1 cellular context compared by ENCODE assay signal in the genomic region with DNA sequence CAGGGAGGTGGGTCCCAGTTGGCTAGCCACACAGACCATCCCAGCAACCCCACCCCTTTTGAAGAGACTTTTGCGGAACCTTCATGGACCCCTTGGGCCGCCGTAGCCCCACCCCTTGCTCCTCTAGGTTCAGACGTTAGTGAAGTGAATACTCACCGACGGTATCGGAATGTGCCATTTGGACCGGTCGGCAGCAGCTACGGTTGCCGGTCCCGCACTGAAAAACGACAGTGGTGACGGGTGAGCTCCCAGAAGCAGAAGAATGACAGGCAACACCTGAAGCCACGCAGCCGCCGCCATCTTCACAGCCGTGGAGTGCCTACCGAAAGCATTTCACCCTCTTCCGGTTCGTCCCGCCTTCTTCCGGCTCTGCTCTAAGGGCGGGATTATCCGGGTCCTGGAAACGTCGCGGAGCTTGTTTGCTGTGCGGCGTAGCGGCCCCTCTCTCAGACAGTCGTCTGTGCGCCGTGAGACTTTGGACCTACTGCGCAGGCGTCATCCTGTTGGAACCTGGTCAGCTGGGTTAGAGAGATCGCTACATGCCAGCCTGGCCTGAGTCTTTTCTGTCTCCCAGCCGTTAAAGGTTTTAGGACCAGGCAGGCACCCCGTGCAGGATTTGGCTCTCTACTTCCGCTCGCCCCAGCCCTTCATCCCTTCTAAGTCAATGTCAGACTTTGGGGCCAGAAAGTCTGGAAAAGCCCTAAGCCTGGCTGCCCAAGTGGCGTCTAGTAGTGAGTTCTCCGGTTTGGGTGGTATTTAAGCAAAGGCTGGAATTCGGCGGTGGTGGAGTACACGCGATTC.
A peak's percentile ranks its signal among the peaks of the same experiment; 100 is the strongest.
TF ChIP-seq lines count a peak whose summit lies in the region.

A gene with protein sequence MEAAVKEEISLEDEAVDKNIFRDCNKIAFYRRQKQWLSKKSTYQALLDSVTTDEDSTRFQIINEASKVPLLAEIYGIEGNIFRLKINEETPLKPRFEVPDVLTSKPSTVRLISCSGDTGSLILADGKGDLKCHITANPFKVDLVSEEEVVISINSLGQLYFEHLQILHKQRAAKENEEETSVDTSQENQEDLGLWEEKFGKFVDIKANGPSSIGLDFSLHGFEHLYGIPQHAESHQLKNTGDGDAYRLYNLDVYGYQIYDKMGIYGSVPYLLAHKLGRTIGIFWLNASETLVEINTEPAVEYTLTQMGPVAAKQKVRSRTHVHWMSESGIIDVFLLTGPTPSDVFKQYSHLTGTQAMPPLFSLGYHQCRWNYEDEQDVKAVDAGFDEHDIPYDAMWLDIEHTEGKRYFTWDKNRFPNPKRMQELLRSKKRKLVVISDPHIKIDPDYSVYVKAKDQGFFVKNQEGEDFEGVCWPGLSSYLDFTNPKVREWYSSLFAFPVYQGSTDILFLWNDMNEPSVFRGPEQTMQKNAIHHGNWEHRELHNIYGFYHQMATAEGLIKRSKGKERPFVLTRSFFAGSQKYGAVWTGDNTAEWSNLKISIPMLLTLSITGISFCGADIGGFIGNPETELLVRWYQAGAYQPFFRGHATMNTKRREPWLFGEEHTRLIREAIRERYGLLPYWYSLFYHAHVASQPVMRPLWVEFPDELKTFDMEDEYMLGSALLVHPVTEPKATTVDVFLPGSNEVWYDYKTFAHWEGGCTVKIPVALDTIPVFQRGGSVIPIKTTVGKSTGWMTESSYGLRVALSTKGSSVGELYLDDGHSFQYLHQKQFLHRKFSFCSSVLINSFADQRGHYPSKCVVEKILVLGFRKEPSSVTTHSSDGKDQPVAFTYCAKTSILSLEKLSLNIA (N-terminal part only) (plus strand): TSS at position 103 of the 801 bp plus-strand sequence. CDS start 1,281 bp downstream, outside the sequence.
A gene with protein sequence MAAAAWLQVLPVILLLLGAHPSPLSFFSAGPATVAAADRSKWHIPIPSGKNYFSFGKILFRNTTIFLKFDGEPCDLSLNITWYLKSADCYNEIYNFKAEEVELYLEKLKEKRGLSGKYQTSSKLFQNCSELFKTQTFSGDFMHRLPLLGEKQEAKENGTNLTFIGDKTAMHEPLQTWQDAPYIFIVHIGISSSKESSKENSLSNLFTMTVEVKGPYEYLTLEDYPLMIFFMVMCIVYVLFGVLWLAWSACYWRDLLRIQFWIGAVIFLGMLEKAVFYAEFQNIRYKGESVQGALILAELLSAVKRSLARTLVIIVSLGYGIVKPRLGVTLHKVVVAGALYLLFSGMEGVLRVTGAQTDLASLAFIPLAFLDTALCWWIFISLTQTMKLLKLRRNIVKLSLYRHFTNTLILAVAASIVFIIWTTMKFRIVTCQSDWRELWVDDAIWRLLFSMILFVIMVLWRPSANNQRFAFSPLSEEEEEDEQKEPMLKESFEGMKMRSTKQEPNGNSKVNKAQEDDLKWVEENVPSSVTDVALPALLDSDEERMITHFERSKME (minus strand): TSS at position 335 of the 801 bp plus-strand sequence. CDS start 35 bp downstream, at position 300.

TF ChIP-seq in HEK293, 187 proteins besides CTCF, POLR2A, EP300 and RAD21 (continued from another document and continues in another):
- TF ChIP-seq, protein P1, sequence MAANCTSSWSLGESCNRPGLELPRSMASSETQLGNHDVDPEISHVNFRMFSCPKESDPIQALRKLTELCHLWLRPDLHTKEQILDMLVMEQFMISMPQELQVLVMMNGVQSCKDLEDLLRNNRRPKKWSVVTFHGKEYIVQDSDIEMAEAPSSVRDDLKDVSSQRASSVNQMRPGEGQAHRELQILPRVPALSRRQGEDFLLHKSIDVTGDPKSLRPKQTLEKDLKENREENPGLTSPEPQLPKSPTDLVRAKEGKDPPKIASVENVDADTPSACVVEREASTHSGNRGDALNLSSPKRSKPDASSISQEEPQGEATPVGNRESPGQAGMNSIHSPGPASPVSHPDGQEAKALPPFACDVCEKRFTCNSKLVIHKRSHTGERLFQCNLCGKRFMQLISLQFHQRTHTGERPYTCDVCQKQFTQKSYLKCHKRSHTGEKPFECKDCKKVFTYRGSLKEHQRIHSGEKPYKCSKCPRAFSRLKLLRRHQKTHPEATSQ (tag by site-specific recombination; IDR thresholded peaks at IDR 0.05), result peak; percentile 32; the same call in 1 of the 2 replicates
- peak; percentile 98 for TF ChIP-seq KLF8 (tag by site-specific recombination; IDR thresholded peaks at IDR 0.05)
- peak; percentile 76; the same call in 1 of the 2 replicates for TF ChIP-seq OVOL3 (tag by site-specific recombination; IDR thresholded peaks at IDR 0.05)
- TF ChIP-seq GLIS1 (tag by site-specific recombination; IDR thresholded peaks at IDR 0.05), result peak; percentile 63
- 0 out of 2 replicates have a peak, but pooled peaks have one; percentile 58 for TF ChIP-seq ZSCAN23 (tag by site-specific recombination; IDR thresholded peaks at IDR 0.05)
- TF ChIP-seq ZNF514 (tag by site-specific recombination; IDR thresholded peaks at IDR 0.05), result no peak
- TF ChIP-seq, protein P2, sequence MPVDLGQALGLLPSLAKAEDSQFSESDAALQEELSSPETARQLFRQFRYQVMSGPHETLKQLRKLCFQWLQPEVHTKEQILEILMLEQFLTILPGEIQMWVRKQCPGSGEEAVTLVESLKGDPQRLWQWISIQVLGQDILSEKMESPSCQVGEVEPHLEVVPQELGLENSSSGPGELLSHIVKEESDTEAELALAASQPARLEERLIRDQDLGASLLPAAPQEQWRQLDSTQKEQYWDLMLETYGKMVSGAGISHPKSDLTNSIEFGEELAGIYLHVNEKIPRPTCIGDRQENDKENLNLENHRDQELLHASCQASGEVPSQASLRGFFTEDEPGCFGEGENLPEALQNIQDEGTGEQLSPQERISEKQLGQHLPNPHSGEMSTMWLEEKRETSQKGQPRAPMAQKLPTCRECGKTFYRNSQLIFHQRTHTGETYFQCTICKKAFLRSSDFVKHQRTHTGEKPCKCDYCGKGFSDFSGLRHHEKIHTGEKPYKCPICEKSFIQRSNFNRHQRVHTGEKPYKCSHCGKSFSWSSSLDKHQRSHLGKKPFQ (tag by site-specific recombination; IDR thresholded peaks at IDR 0.05), result no peak
- TF ChIP-seq, protein P3, sequence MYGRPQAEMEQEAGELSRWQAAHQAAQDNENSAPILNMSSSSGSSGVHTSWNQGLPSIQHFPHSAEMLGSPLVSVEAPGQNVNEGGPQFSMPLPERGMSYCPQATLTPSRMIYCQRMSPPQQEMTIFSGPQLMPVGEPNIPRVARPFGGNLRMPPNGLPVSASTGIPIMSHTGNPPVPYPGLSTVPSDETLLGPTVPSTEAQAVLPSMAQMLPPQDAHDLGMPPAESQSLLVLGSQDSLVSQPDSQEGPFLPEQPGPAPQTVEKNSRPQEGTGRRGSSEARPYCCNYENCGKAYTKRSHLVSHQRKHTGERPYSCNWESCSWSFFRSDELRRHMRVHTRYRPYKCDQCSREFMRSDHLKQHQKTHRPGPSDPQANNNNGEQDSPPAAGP (tag by site-specific recombination; IDR thresholded peaks at IDR 0.05), result peak; percentile 90; the same call in 1 of the 2 replicates
- no peak for TF ChIP-seq SCRT2 (tag by site-specific recombination; IDR thresholded peaks at IDR 0.05)
- TF ChIP-seq TRIM28 (IDR thresholded peaks at IDR 0.05; ENCODE audit: borderline replicate concordance, low read length), result peak; percentile 80; the same call in 1 of the 2 replicates
- no peak for TF ChIP-seq RBAK (tag by site-specific recombination; IDR thresholded peaks at IDR 0.05)
- no peak for TF ChIP-seq ZSCAN16 (tag by site-specific recombination; IDR thresholded peaks at IDR 0.05)
- TF ChIP-seq, protein P4, sequence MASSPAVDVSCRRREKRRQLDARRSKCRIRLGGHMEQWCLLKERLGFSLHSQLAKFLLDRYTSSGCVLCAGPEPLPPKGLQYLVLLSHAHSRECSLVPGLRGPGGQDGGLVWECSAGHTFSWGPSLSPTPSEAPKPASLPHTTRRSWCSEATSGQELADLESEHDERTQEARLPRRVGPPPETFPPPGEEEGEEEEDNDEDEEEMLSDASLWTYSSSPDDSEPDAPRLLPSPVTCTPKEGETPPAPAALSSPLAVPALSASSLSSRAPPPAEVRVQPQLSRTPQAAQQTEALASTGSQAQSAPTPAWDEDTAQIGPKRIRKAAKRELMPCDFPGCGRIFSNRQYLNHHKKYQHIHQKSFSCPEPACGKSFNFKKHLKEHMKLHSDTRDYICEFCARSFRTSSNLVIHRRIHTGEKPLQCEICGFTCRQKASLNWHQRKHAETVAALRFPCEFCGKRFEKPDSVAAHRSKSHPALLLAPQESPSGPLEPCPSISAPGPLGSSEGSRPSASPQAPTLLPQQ (tag by site-specific recombination; IDR thresholded peaks at IDR 0.05), result peak; percentile 99
- peak; percentile 80 for TF ChIP-seq SP7 (tag by site-specific recombination; IDR thresholded peaks at IDR 0.05)
- TF ChIP-seq, protein P5, sequence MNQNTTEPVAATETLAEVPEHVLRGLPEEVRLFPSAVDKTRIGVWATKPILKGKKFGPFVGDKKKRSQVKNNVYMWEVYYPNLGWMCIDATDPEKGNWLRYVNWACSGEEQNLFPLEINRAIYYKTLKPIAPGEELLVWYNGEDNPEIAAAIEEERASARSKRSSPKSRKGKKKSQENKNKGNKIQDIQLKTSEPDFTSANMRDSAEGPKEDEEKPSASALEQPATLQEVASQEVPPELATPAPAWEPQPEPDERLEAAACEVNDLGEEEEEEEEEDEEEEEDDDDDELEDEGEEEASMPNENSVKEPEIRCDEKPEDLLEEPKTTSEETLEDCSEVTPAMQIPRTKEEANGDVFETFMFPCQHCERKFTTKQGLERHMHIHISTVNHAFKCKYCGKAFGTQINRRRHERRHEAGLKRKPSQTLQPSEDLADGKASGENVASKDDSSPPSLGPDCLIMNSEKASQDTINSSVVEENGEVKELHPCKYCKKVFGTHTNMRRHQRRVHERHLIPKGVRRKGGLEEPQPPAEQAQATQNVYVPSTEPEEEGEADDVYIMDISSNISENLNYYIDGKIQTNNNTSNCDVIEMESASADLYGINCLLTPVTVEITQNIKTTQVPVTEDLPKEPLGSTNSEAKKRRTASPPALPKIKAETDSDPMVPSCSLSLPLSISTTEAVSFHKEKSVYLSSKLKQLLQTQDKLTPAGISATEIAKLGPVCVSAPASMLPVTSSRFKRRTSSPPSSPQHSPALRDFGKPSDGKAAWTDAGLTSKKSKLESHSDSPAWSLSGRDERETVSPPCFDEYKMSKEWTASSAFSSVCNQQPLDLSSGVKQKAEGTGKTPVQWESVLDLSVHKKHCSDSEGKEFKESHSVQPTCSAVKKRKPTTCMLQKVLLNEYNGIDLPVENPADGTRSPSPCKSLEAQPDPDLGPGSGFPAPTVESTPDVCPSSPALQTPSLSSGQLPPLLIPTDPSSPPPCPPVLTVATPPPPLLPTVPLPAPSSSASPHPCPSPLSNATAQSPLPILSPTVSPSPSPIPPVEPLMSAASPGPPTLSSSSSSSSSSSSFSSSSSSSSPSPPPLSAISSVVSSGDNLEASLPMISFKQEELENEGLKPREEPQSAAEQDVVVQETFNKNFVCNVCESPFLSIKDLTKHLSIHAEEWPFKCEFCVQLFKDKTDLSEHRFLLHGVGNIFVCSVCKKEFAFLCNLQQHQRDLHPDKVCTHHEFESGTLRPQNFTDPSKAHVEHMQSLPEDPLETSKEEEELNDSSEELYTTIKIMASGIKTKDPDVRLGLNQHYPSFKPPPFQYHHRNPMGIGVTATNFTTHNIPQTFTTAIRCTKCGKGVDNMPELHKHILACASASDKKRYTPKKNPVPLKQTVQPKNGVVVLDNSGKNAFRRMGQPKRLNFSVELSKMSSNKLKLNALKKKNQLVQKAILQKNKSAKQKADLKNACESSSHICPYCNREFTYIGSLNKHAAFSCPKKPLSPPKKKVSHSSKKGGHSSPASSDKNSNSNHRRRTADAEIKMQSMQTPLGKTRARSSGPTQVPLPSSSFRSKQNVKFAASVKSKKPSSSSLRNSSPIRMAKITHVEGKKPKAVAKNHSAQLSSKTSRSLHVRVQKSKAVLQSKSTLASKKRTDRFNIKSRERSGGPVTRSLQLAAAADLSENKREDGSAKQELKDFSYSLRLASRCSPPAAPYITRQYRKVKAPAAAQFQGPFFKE (tag by site-specific recombination; IDR thresholded peaks at IDR 0.05; ENCODE audit: borderline replicate concordance), result no peak
- TF ChIP-seq ZBTB17 (tag by site-specific recombination; IDR thresholded peaks at IDR 0.05), result peak; percentile 96
- 0 out of 2 replicates have a peak, but pooled peaks have one; percentile 22 for TF ChIP-seq ZIC2 (tag by site-specific recombination; IDR thresholded peaks at IDR 0.05)
- TF ChIP-seq ZXDB (tag by site-specific recombination; IDR thresholded peaks at IDR 0.05), result peak; percentile 93
- no peak for TF ChIP-seq ZNF155 (tag by site-specific recombination; IDR thresholded peaks at IDR 0.05)
- 0 out of 2 replicates have a peak, but pooled peaks have one; percentile 45 for TF ChIP-seq ZNF660 (tag by site-specific recombination; IDR thresholded peaks at IDR 0.05)
- peak; percentile 88 for TF ChIP-seq YY1 (tag by site-specific recombination; IDR thresholded peaks at IDR 0.05)
- peak; percentile 98 for TF ChIP-seq ZFP69B (tag by site-specific recombination; IDR thresholded peaks at IDR 0.05)
- TF ChIP-seq ZBTB48 (tag by site-specific recombination; IDR thresholded peaks at IDR 0.05), result peak; percentile 60
- peak; percentile 63; the same call in 1 of the 2 replicates for TF ChIP-seq ZNF394 (tag by site-specific recombination; IDR thresholded peaks at IDR 0.05; ENCODE audit: borderline replicate concordance)
- peak; percentile 91 for TF ChIP-seq KLF1 (tag by site-specific recombination; IDR thresholded peaks at IDR 0.05)
- TF ChIP-seq KLF7 (tag by site-specific recombination; IDR thresholded peaks at IDR 0.05; ENCODE audit: borderline replicate concordance), result peak; percentile 98
- TF ChIP-seq ZNF76 (tag by site-specific recombination; IDR thresholded peaks at IDR 0.05; ENCODE audit: borderline replicate concordance, low read depth), result peak; percentile 79; the same call in 1 of the 2 replicates
- 0 out of 2 replicates have a peak, but pooled peaks have one; percentile 5 for TF ChIP-seq ZNF366 (tag by site-specific recombination; conservative IDR thresholded peaks at IDR 0.05)
- TF ChIP-seq, protein P6, sequence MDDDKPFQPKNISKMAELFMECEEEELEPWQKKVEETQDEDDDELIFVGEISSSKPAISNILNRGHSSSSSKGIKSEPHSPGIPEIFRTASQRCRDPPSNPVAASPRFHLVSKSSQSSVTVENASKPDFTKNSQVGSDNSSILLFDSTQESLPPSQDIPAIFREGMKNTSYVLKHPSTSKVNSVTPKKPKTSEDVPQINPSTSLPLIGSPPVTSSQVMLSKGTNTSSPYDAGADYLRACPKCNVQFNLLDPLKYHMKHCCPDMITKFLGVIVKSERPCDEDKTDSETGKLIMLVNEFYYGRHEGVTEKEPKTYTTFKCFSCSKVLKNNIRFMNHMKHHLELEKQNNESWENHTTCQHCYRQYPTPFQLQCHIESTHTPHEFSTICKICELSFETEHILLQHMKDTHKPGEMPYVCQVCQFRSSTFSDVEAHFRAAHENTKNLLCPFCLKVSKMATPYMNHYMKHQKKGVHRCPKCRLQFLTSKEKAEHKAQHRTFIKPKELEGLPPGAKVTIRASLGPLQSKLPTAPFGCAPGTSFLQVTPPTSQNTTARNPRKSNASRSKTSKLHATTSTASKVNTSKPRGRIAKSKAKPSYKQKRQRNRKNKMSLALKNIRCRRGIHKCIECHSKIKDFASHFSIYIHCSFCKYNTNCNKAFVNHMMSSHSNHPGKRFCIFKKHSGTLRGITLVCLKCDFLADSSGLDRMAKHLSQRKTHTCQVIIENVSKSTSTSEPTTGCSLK (tag by site-specific recombination; IDR thresholded peaks at IDR 0.05), result no peak
- TF ChIP-seq, protein P7, sequence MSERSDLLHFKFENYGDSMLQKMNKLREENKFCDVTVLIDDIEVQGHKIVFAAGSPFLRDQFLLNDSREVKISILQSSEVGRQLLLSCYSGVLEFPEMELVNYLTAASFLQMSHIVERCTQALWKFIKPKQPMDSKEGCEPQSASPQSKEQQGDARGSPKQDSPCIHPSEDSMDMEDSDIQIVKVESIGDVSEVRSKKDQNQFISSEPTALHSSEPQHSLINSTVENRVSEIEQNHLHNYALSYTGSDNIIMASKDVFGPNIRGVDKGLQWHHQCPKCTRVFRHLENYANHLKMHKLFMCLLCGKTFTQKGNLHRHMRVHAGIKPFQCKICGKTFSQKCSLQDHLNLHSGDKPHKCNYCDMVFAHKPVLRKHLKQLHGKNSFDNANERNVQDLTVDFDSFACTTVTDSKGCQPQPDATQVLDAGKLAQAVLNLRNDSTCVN (tag by site-specific recombination; optimal IDR thresholded peaks at IDR 0.05), result peak; percentile 30
- no peak; the same call in 1 of the 2 replicates for TF ChIP-seq ZSCAN30 (tag by site-specific recombination; IDR thresholded peaks at IDR 0.05)
- no peak for TF ChIP-seq ZNF555 (tag by site-specific recombination; conservative IDR thresholded peaks at IDR 0.05)
